In genomic region chr14:100256339-100256895, GRCh38 we compare ENCODE assay signal across 11 cellular contexts. TPM values are rescaled to one million over a fixed set of nuclear protein-coding genes. Genes with fewer than 3 reads are reported as not detected.
DNase-seq lines count a peak whose midpoint lies in the region; ATAC-seq and TF ChIP-seq lines count a peak whose summit lies in the region.
"Had no signal": no experiment of that assay in that cellular context is flagged by ENCODE, and none has a peak within 500 bp of the region (broad histone marks: within the 10 kb centered on the region; RNA-seq: fewer than 3 reads in every experiment).

No MANE protein-coding gene starts in this region.

- no peak for TF ChIP-seq POLR2A in adrenal gland (IDR thresholded peaks at IDR 0.05)

- no peaks in the 10 kb centered on the region for H3K9me3 ChIP-seq in adrenal gland (replicated peaks in 1 of 3)

- H3K4me1 Mint-ChIP-seq in nephron progenitor cell: peaks cover 2% of the 10 kb centered on the region

- no peak overlapping the region for H3K27ac ChIP-seq in adrenal gland

- intact Hi-C loops in adrenal gland (cut with DNase I): no loop called here

- H3K36me3 ChIP-seq in adrenal gland (replicated peaks in 1 of 2): no peaks in the 10 kb centered on the region

- H3K36me3 Mint-ChIP-seq in activated naive CD4-positive, alpha-beta T cell treated with anti-CD3 and anti-CD28 coated beads, Interleukin-2, amount 50 U/mL, for 72 hours: peaks cover 0 to 15% of the 10 kb centered on the region in 2 donors
- peaks cover 69% of the 10 kb centered on the region for H3K36me3 Mint-ChIP-seq in nephron progenitor cell (ENCODE audit: low read depth)

- H3K4me3 ChIP-seq in adrenal gland: no peak overlapping the region

- H3K9me3 Mint-ChIP-seq in activated naive CD4-positive, alpha-beta T cell treated with anti-CD3 and anti-CD28 coated beads, Interleukin-2, amount 50 U/mL, for 72 hours: no peaks in the 10 kb centered on the region
- H3K9me3 Mint-ChIP-seq in nephron progenitor cell: peaks cover 17% of the 10 kb centered on the region

- H3K27me3 ChIP-seq in adrenal gland: no peaks in the 10 kb centered on the region

- no peak overlapping the region for H3K27ac Mint-ChIP-seq in activated naive CD4-positive, alpha-beta T cell treated with anti-CD3 and anti-CD28 coated beads, Interleukin-2, amount 50 U/mL, for 72 hours
- H3K27ac Mint-ChIP-seq in nephron progenitor cell: no peak overlapping the region

- H3K4me3 Mint-ChIP-seq in nephron progenitor cell: no peak overlapping the region

- no peak for DNase-seq in activated naive CD4-positive, alpha-beta T cell treated with anti-CD3 and anti-CD28 coated beads, Interleukin-2, amount 50 U/mL, for 72 hours (ENCODE audit: low spot score in 2 of 2)
- DNase-seq in activated naive CD4-positive, alpha-beta T cell treated with anti-CD3 and anti-CD28 coated beads, Interleukin-2, amount 50 U/mL, for 16 hours: no peak
- peak; percentile 51 for DNase-seq in NOMO-1 treated with DMSO at 0.1 percent for 48 hours (lab: John Stamatoyannopoulos, UW; ENCODE audit: unreplicated experiment)
- DNase-seq in nephron progenitor cell: no peak
- no peak for DNase-seq in adrenal gland
- DNase-seq in NCI-H446 (lab: John Stamatoyannopoulos, UW): no peak
- DNase-seq: NCI-H446 treated with DMSO at 0.1 percent for 48 hours, T-helper 9 cell had no signal

- H3K4me1 ChIP-seq in adrenal gland (replicated peaks in 1 of 2): peaks cover 9 to 38% of the 10 kb centered on the region in 2 donors

- peak; percentile 33 to 39 for ATAC-seq in activated naive CD4-positive, alpha-beta T cell treated with anti-CD3 and anti-CD28 coated beads, Interleukin-2, amount 50 U/mL, for 72 hours
- ATAC-seq in HG02852 (IDR thresholded peaks at IDR 0.05; ENCODE audit: unreplicated experiment) (peak; percentile 61), HG03460 (IDR thresholded peaks at IDR 0.05; ENCODE audit: unreplicated experiment) (no peak)
- ATAC-seq: HepG2 had no signal

- peaks cover 4% of the 10 kb centered on the region for H3K27me3 Mint-ChIP-seq in nephron progenitor cell (ENCODE audit: low read depth, poor library complexity)

- WGBS in adrenal gland, 4 donors: 85 to 90% (median 85%) methylated on average over 3 of the region's 3 CpGs

- TF ChIP-seq CTCF in nephron progenitor cell (IDR thresholded peaks at IDR 0.05) (no peak), adrenal gland (IDR thresholded peaks at IDR 0.05) (no peak)

RNA-seq across cellular contexts. Expression of gene YY1, which starts 17.5 kb away (rescaled TPM):
- total RNA-seq in activated naive CD4-positive, alpha-beta T cell treated with anti-CD3 and anti-CD28 coated beads, Interleukin-2, amount 50 U/mL, for 72 hours: 100 to 1,000 TPM in 1 of 2 donors, 10 to 100 TPM in 1; 87.8 to 120 TPM
- 10 to 100 TPM; 44.3 to 79.7 (median 57.4) TPM for total RNA-seq in adrenal gland
- 10 to 100 TPM; 20.1 to 57.3 (median 32.7) TPM for polyA plus RNA-seq in adrenal gland

RNA-seq across cellular contexts. Expression of gene SLC25A29, which starts 49.8 kb away (rescaled TPM):
- total RNA-seq in activated naive CD4-positive, alpha-beta T cell treated with anti-CD3 and anti-CD28 coated beads, Interleukin-2, amount 50 U/mL, for 72 hours: 1 to 10 TPM; 8.5 to 8.9 TPM
- total RNA-seq in adrenal gland: 100 to 1,000 TPM in 2 of 8 donors, 10 to 100 TPM in 6; 34.4 to 118 (median 88.4) TPM
- 100 to 1,000 TPM in 2 of 3 donors, 1 to 10 TPM in 1; 9.0 to 277 (median 150) TPM for polyA plus RNA-seq in adrenal gland
